In genomic region chr21:41584603-41585176, GRCh38 we compare ENCODE assay signal across 20 cellular contexts.
A peak's percentile ranks its signal among the peaks of the same experiment; 100 is the strongest.
DNase-seq lines count a peak whose midpoint lies in the region; ATAC-seq, FAIRE-seq and TF ChIP-seq lines count a peak whose summit lies in the region.
"Had no signal": no experiment of that assay in that cellular context is flagged by ENCODE, and none has a peak within 500 bp of the region (broad histone marks: within the 10 kb centered on the region; RNA-seq: fewer than 3 reads in every experiment).

No MANE protein-coding gene starts in this region.

- POLR2A ChIA-PET in IMR-90 (lab: Charles Lee; ENCODE audit: unreplicated experiment) (no interaction called here), K562 (lab: Yijun Ruan, JAX) (no interaction called here)

- peak overlapping the region; percentile 9 for H2AK9ac ChIP-seq in IMR-90 (replicated peaks; ENCODE audit: low read depth, low read length, poor library complexity)

- H2AFZ ChIP-seq in IMR-90 (replicated peaks; ENCODE audit: low read length, poor library complexity): peak overlapping the region; percentile 51
- H2AFZ ChIP-seq in K562 (ENCODE audit: low read depth, low read length): no peak overlapping the region
- H2AFZ ChIP-seq in mesenchymal stem cell (ENCODE audit: low read depth, low read length): no peak overlapping the region

- H3K23ac ChIP-seq in IMR-90 (ENCODE audit: low read depth, low read length) (no peak overlapping the region), mesenchymal stem cell (ENCODE audit: low read length in 2 of 2) (no peak overlapping the region)

- intact Hi-C loops in IMR-90 (cut with micrococcal nuclease): no loop called here
- intact Hi-C loops in K562 (cut with micrococcal nuclease): no loop called here

- ATAC-seq in IMR-90 (ENCODE audit: low read depth) (no peak), K562 (no peak), upper lobe of left lung (ENCODE audit: low FRiP score in 2 of 2) (no peak), HG02870 (IDR thresholded peaks at IDR 0.05; ENCODE audit: unreplicated experiment) (no peak), GM21381 (IDR thresholded peaks at IDR 0.05; ENCODE audit: unreplicated experiment) (no peak)
- ATAC-seq: PC-3 had no signal

- H3K4me2 ChIP-seq in IMR-90 (ENCODE audit: low read depth, low read length) (no peak overlapping the region), K562 (ENCODE audit: insufficient read depth, low read length) (no peak overlapping the region), mesenchymal stem cell (ENCODE audit: low read length, poor library complexity, severe bottlenecking) (no peak overlapping the region)
- H3K4me2 ChIP-seq: BLaER1 treated with 17β-estradiol and CSF1 and Interleukin-3, amounts not matched to agents 10 nM and 100 nM had no signal

- no peaks in the 10 kb centered on the region for H3K79me1 ChIP-seq in IMR-90 (ENCODE audit: low read depth in 1 of 2, low read length in 2 of 2)
- no peaks in the 10 kb centered on the region for H3K79me1 ChIP-seq in mesenchymal stem cell (replicated peaks; ENCODE audit: low read length, poor library complexity, severe bottlenecking)

- H4K8ac ChIP-seq in IMR-90 (ENCODE audit: low read depth in 2 of 2, low read length in 2 of 2): no peak overlapping the region
- peak overlapping the region; percentile 51 for H4K8ac ChIP-seq in mesenchymal stem cell (ENCODE audit: low read length)

- TF ChIP-seq CTCF in IMR-90 (conservative IDR thresholded peaks at IDR 0.05; ENCODE audit: low read depth, low read length): no peak
- TF ChIP-seq CTCF in K562 (IDR thresholded peaks at IDR 0.05 in 2 of 3, conservative IDR thresholded peaks at IDR 0.05 in 1 of 3; ENCODE audit: insufficient read depth in 2 of 3, low read depth in 1 of 3, low read length in 3 of 3): no peak
- no peak for TF ChIP-seq CTCF in upper lobe of left lung (IDR thresholded peaks at IDR 0.05)

- H3K27ac ChIP-seq in IMR-90 (ENCODE audit: insufficient read depth, low read length) (no peak overlapping the region), K562 (ENCODE audit: extremely low read depth, low read depth, low read length) (no peak overlapping the region; the same call in 2 of the 3 replicates), mesenchymal stem cell (ENCODE audit: low read length, poor library complexity, severe bottlenecking) (no peak overlapping the region), upper lobe of left lung (peak overlapping the region; percentile 29 to 84 (median 57))
- H3K27ac ChIP-seq: BLaER1 treated with 17β-estradiol and CSF1 and Interleukin-3, amounts not matched to agents 10 nM and 100 nM; SJSA1 had no signal

- no peaks in the 10 kb centered on the region for H3K9me3 ChIP-seq in IMR-90 (ENCODE audit: control insufficient read depth, insufficient read depth, low read length)
- H3K9me3 ChIP-seq in K562 (replicated peaks; ENCODE audit: control insufficient read depth, insufficient read depth, low read depth, low read length): no peaks in the 10 kb centered on the region
- H3K9me3 ChIP-seq in mesenchymal stem cell (ENCODE audit: control insufficient read depth, low read length): peaks cover 21% of the 10 kb centered on the region
- no peaks in the 10 kb centered on the region for H3K9me3 ChIP-seq in upper lobe of left lung
- H3K9me3 ChIP-seq: HAP-1, SJSA1 had no signal

- H3K27me3 ChIP-seq in IMR-90 (ENCODE audit: control insufficient read depth, insufficient read depth, low read length) (no peaks in the 10 kb centered on the region; the same call in 1 of the 2 replicates), K562 (ENCODE audit: control insufficient read depth in 2 of 2, insufficient read depth in 2 of 2, low read length in 2 of 2) (no peaks in the 10 kb centered on the region; a peak in 1 of 5 replicates), mesenchymal stem cell (ENCODE audit: control insufficient read depth in 1 of 2, insufficient read depth in 1 of 2, low read length in 2 of 2) (peaks cover 4 to 33% of the 10 kb centered on the region in 2 experiments), upper lobe of left lung (no peaks in the 10 kb centered on the region)
- H3K27me3 ChIP-seq: BLaER1 treated with 17β-estradiol and CSF1 and Interleukin-3, amounts not matched to agents 10 nM and 100 nM; SJSA1 had no signal

- H3K56ac ChIP-seq in IMR-90 (ENCODE audit: extremely low read depth, insufficient read depth, low read length): no peak overlapping the region

- no peaks in the 10 kb centered on the region for H3K36me3 Mint-ChIP-seq in activated naive CD8-positive, alpha-beta T cell treated with anti-CD3 and anti-CD28 coated beads for 36 hours

- peak overlapping the region; percentile 91 for H2BK5ac ChIP-seq in IMR-90 (ENCODE audit: low read depth, low read length, poor library complexity, severe bottlenecking)
- H2BK5ac ChIP-seq in mesenchymal stem cell (ENCODE audit: low read depth, low read length, poor library complexity, severe bottlenecking): no peak overlapping the region

- H3K36me3 ChIP-seq in IMR-90 (ENCODE audit: control insufficient read depth, insufficient read depth, low read length) (no peaks in the 10 kb centered on the region), K562 (ENCODE audit: control insufficient read depth, insufficient read depth, low read length) (no peaks in the 10 kb centered on the region), mesenchymal stem cell (ENCODE audit: control insufficient read depth in 1 of 2, insufficient read depth in 2 of 2, low read depth in 1 of 2, low read length in 2 of 2) (no peaks in the 10 kb centered on the region), upper lobe of left lung (no peaks in the 10 kb centered on the region)
- H3K36me3 ChIP-seq: BLaER1 treated with 17β-estradiol and CSF1 and Interleukin-3, amounts not matched to agents 10 nM and 100 nM; HAP-1; SJSA1 had no signal

- H3K9ac ChIP-seq in IMR-90 (ENCODE audit: low read depth, low read length) (no peak overlapping the region), K562 (ENCODE audit: insufficient read depth in 1 of 2, low read depth in 2 of 2, low read length in 2 of 2) (no peak overlapping the region), mesenchymal stem cell (ENCODE audit: low read length) (no peak overlapping the region)
- H3K9ac ChIP-seq: BLaER1 treated with 17β-estradiol and CSF1 and Interleukin-3, amounts not matched to agents 10 nM and 100 nM had no signal

- no peaks in the 10 kb centered on the region for H3K79me2 ChIP-seq in K562 (ENCODE audit: control insufficient read depth, insufficient read depth, low read length)

- H3K18ac ChIP-seq in IMR-90 (ENCODE audit: low read depth, low read length) (no peak overlapping the region), mesenchymal stem cell (ENCODE audit: low read depth in 1 of 2, low read length in 2 of 2) (no peak overlapping the region)

- DNase-seq in IMR-90: no peak
- no peak for DNase-seq in K562 (ENCODE audit: extremely low read depth in 1 of 4, low spot score in 3 of 4)
- no peak for DNase-seq in mesenchymal stem cell
- no peak for DNase-seq in upper lobe of left lung
- no peak for DNase-seq in activated naive CD8-positive, alpha-beta T cell treated with anti-CD3 and anti-CD28 coated beads for 36 hours
- DNase-seq: DMS79, KBM-7, NCI-H1105, NCI-H1694 treated with DMSO at 0.1 percent for 48 hours, NCI-H2227 treated with DMSO at 0.1 percent for 48 hours, NCI-H510A treated with DMSO at 0.1 percent for 48 hours, NCI-H82 had no signal

- H3K9me1 ChIP-seq in IMR-90 (ENCODE audit: insufficient read depth, low read length): 0 out of 2 replicates have a peak, but pooled peaks cover 12% of the 10 kb centered on the region
- H3K9me1 ChIP-seq in K562 (ENCODE audit: control insufficient read depth, insufficient read depth, low read length): no peaks in the 10 kb centered on the region

- no peak for FAIRE-seq in K562 (lab: Jason Lieb, UNC)
- FAIRE-seq: GM12892, GM18507 had no signal

- H2AK5ac ChIP-seq in IMR-90 (ENCODE audit: low read depth, low read length) (no peak overlapping the region), mesenchymal stem cell (ENCODE audit: low read length, severe bottlenecking) (no peak overlapping the region)

- H3K4me1 Mint-ChIP-seq in activated naive CD8-positive, alpha-beta T cell treated with anti-CD3 and anti-CD28 coated beads for 36 hours: no peaks in the 10 kb centered on the region

- H2BK120ac ChIP-seq in IMR-90 (ENCODE audit: low read depth, low read length) (no peak overlapping the region), mesenchymal stem cell (ENCODE audit: low read depth, low read length) (no peak overlapping the region)

- dilution Hi-C loops in IMR-90 (cut with HindIII; ENCODE audit: low sequenced_read_pairs, unreplicated experiment): no loop called here

- H2BK15ac ChIP-seq in IMR-90 (ENCODE audit: low read depth, low read length) (no peak overlapping the region), mesenchymal stem cell (ENCODE audit: low read depth, poor library complexity, severe bottlenecking) (no peak overlapping the region)

- H3K4me3 Mint-ChIP-seq in activated naive CD8-positive, alpha-beta T cell treated with anti-CD3 and anti-CD28 coated beads for 36 hours: no peak overlapping the region

- H4K91ac ChIP-seq in IMR-90 (ENCODE audit: insufficient read depth, low read depth, low read length): no peak overlapping the region
- peak overlapping the region; percentile 62 for H4K91ac ChIP-seq in mesenchymal stem cell (ENCODE audit: low read length)

- H3K4ac ChIP-seq in IMR-90 (ENCODE audit: low read depth, low read length): no peak overlapping the region
- no peak overlapping the region for H3K4ac ChIP-seq in mesenchymal stem cell (ENCODE audit: low read depth in 1 of 2, low read length in 2 of 2)

- peaks cover 8% of the 10 kb centered on the region for H3K9me3 Mint-ChIP-seq in activated naive CD8-positive, alpha-beta T cell treated with anti-CD3 and anti-CD28 coated beads for 36 hours

- no peak overlapping the region for H3K14ac ChIP-seq in IMR-90 (replicated peaks; ENCODE audit: low read depth, low read length)
- H3K14ac ChIP-seq in mesenchymal stem cell (ENCODE audit: low read length in 2 of 2): no peak overlapping the region

- in situ Hi-C loops in IMR-90 (cut with MboI; ENCODE audit: low sequenced_read_pairs) (no loop called here), K562 (cut with MboI) (no loop called here)

- H4K20me1 ChIP-seq in IMR-90 (ENCODE audit: insufficient read depth, low read length): no peaks in the 10 kb centered on the region
- H4K20me1 ChIP-seq in K562 (replicated peaks; ENCODE audit: control insufficient read depth, insufficient read depth, low read length): no peaks in the 10 kb centered on the region
- H4K20me1 ChIP-seq: BLaER1 treated with 17β-estradiol and CSF1 and Interleukin-3, amounts not matched to agents 10 nM and 100 nM had no signal

- TF ChIP-seq RAD21 in IMR-90 (IDR thresholded peaks at IDR 0.05; ENCODE audit: low read length) (no peak), K562 (CRISPR knock-in tag; conservative IDR thresholded peaks at IDR 0.05 in 1 of 2, IDR thresholded peaks at IDR 0.05 in 1 of 2) (no peak)

- H4K5ac ChIP-seq in IMR-90 (ENCODE audit: low read depth, low read length): no peak overlapping the region

- no peak overlapping the region for H2BK12ac ChIP-seq in mesenchymal stem cell (ENCODE audit: low read length in 2 of 2)

- H3K4me3 ChIP-seq in IMR-90 (ENCODE audit: insufficient read depth, low read depth, low read length): no peak overlapping the region
- no peak overlapping the region for H3K4me3 ChIP-seq in K562
- H3K4me3 ChIP-seq in mesenchymal stem cell (ENCODE audit: insufficient read depth in 1 of 2, low read depth in 1 of 2, low read length in 2 of 2): no peak overlapping the region
- no peak overlapping the region for H3K4me3 ChIP-seq in upper lobe of left lung
- H3K4me3 ChIP-seq: BLaER1 treated with 17β-estradiol and CSF1 and Interleukin-3, amounts not matched to agents 10 nM and 100 nM; HAP-1; SJSA1 had no signal

- no peaks in the 10 kb centered on the region for H3K4me1 ChIP-seq in IMR-90 (ENCODE audit: control insufficient read depth, insufficient read depth, low read length)
- H3K4me1 ChIP-seq in K562 (replicated peaks in 1 of 2; ENCODE audit: control insufficient read depth in 2 of 2, insufficient read depth in 2 of 2, low read length in 2 of 2): no peaks in the 10 kb centered on the region
- H3K4me1 ChIP-seq in mesenchymal stem cell (ENCODE audit: control insufficient read depth, insufficient read depth, low read depth, low read length): peaks cover 18% of the 10 kb centered on the region
- H3K4me1 ChIP-seq in upper lobe of left lung: peaks cover 0 to 5% (median 2%) of the 10 kb centered on the region in 4 donors
- H3K4me1 ChIP-seq: BLaER1 treated with 17β-estradiol and CSF1 and Interleukin-3, amounts not matched to agents 10 nM and 100 nM; HAP-1; SJSA1 had no signal

- H2BK20ac ChIP-seq in IMR-90 (ENCODE audit: low read depth, low read length): no peak overlapping the region

- 83 to 100% methylated on average over 2 of the region's 4 CpGs for WGBS in IMR-90 (ENCODE audit: extremely low coverage in 2 of 2, insufficient read length in 1 of 2), 2 experiments
- WGBS in K562 (ENCODE audit: insufficient coverage, low coverage, missing lambda C conversion rate): 0% methylated on average over 4 of the region's 4 CpGs
- WGBS in mesenchymal stem cell: 82% methylated on average over 4 of the region's 4 CpGs
- WGBS in upper lobe of left lung, 2 donors: 87% methylated on average over 4 of the region's 4 CpGs

- TF ChIP-seq POLR2A in IMR-90 (IDR thresholded peaks at IDR 0.05; ENCODE audit: low read depth, low read length) (no peak), K562 (conservative IDR thresholded peaks at IDR 0.05) (no peak), upper lobe of left lung (IDR thresholded peaks at IDR 0.05) (no peak)

- no peak overlapping the region for H3K27ac Mint-ChIP-seq in activated naive CD8-positive, alpha-beta T cell treated with anti-CD3 and anti-CD28 coated beads for 36 hours

- H3K27me3 Mint-ChIP-seq in activated naive CD8-positive, alpha-beta T cell treated with anti-CD3 and anti-CD28 coated beads for 36 hours: no peaks in the 10 kb centered on the region

- no peak for TF ChIP-seq EP300 in K562 (IDR thresholded peaks at IDR 0.05; ENCODE audit: low read length)
- no peak for TF ChIP-seq EP300 in upper lobe of left lung (IDR thresholded peaks at IDR 0.05)

- BruUV-seq in IMR-90 (replicated peaks; lab: Mats Ljungman, UMichigan): no TSS peak
- BruUV-seq in K562 (replicated peaks; lab: Mats Ljungman, UMichigan): no TSS peak

- CTCF ChIA-PET in IMR-90 (lab: Yijun Ruan, JAX): no interaction called here
- CTCF ChIA-PET in K562 (lab: Yijun Ruan, JAX; ENCODE audit: low intra/inter-chr PET ratio): no interaction called here

Comparison
In these comparisons a context has a peak if more than half of its experiments do, and no peak if none do; other contexts are left out.
1. H3K27ac ChIP-seq: peak in upper lobe of left lung (4 of 4); none in IMR-90 (single experiment), K562 (single experiment) and mesenchymal stem cell (single experiment).